ENCODE assay signal across 8 cellular contexts in genomic region chrX:154020500-154021115, GRCh38. TPM values are rescaled to one million over a fixed set of nuclear protein-coding genes. Genes with fewer than 3 reads are reported as not detected.
DNase-seq lines count a peak whose midpoint lies in the region; ATAC-seq, FAIRE-seq and TF ChIP-seq lines count a peak whose summit lies in the region.

No MANE protein-coding gene starts in this region.

- no peak overlapping the region for H2AFZ ChIP-seq in endothelial cell of umbilical vein (ENCODE audit: low read depth, low read length)
- H2AFZ ChIP-seq in parathyroid adenoma: peak overlapping the region; percentile 77

- BruUV-seq in endothelial cell of umbilical vein (replicated peaks; lab: Mats Ljungman, UMichigan): TSS peak; percentile 85

- FAIRE-seq in endothelial cell of umbilical vein (lab: Jason Lieb, UNC): peak; percentile 33

- no peaks in the 10 kb centered on the region for H3K27me3 ChIP-seq in RWPE2 (ENCODE audit: insufficient read depth, poor library complexity, severe bottlenecking)
- no peaks in the 10 kb centered on the region for H3K27me3 ChIP-seq in endothelial cell of umbilical vein (ENCODE audit: control insufficient read depth in 2 of 2, insufficient read depth in 2 of 2, low read length in 2 of 2)
- no peaks in the 10 kb centered on the region for H3K27me3 ChIP-seq in parathyroid adenoma (ENCODE audit: control insufficient read depth, insufficient read depth, low read length)

- H3K9me1 ChIP-seq in endothelial cell of umbilical vein (replicated peaks; ENCODE audit: control insufficient read depth, extremely low read depth, insufficient read depth, low read length): no peaks in the 10 kb centered on the region

- TF ChIP-seq CTCF in RWPE2 (IDR thresholded peaks at IDR 0.05; ENCODE audit: poor library complexity, severe bottlenecking): no peak
- TF ChIP-seq CTCF in endothelial cell of umbilical vein (IDR thresholded peaks at IDR 0.05; ENCODE audit: extremely low read depth in 1 of 2, insufficient read depth in 1 of 2, low read depth in 1 of 2, low read length in 2 of 2): no peak
- no peak for TF ChIP-seq CTCF in parathyroid adenoma (IDR thresholded peaks at IDR 0.05)

- H3K9me3 ChIP-seq in RWPE2 (ENCODE audit: severe bottlenecking) (no peaks in the 10 kb centered on the region), endothelial cell of umbilical vein (replicated peaks; ENCODE audit: control insufficient read depth, insufficient read depth, low read length) (no peaks in the 10 kb centered on the region), parathyroid adenoma (ENCODE audit: control insufficient read depth, low read length) (no peaks in the 10 kb centered on the region)

- H3K79me2 ChIP-seq in endothelial cell of umbilical vein (ENCODE audit: control insufficient read depth, insufficient read depth, low read length) (peaks cover 28% of the 10 kb centered on the region), parathyroid adenoma (no peaks in the 10 kb centered on the region)

- peak overlapping the region; percentile 79 for H3K27ac ChIP-seq in RWPE2 (ENCODE audit: poor library complexity, severe bottlenecking)
- H3K27ac ChIP-seq in endothelial cell of umbilical vein (ENCODE audit: insufficient read depth, low read depth, low read length): peak overlapping the region; percentile 90
- peak overlapping the region; percentile 51 for H3K27ac ChIP-seq in parathyroid adenoma

- CTCF ChIA-PET in endothelial cell of umbilical vein (lab: Charles Lee): interaction anchor here (0.5 to 3.5 kb wide), 6 partner anchors 19 to 296 kb away, joined by 3 to 14 read pairs (median 4); no protein-coding TSS in a partner anchor

- POLR2A ChIA-PET in endothelial cell of umbilical vein (lab: Charles Lee): no interaction called here

- H3K4me1 ChIP-seq in RWPE2 (ENCODE audit: insufficient read depth, poor library complexity, severe bottlenecking) (no peaks in the 10 kb centered on the region), endothelial cell of umbilical vein (ENCODE audit: control insufficient read depth, extremely low read depth, insufficient read depth, low read length) (peaks cover 25% of the 10 kb centered on the region), parathyroid adenoma (peaks cover 4% of the 10 kb centered on the region)

- DNase-seq in RWPE2 (ENCODE audit: low spot score): no peak
- DNase-seq in endothelial cell of umbilical vein (ENCODE audit: low read depth, low spot score): no peak
- DNase-seq in NCI-H2171 (lab: John Stamatoyannopoulos, UW): no peak
- DNase-seq in SHP77 treated with DMSO at 0.1 percent for 48 hours (lab: John Stamatoyannopoulos, UW): no peak
- no peak for DNase-seq in DMS114 treated with DMSO at 0.1 percent for 48 hours (lab: John Stamatoyannopoulos, UW; ENCODE audit: unreplicated experiment)

- H3K4me3 ChIP-seq in RWPE2 (ENCODE audit: severe bottlenecking) (peak overlapping the region; percentile 79), endothelial cell of umbilical vein (replicated peaks in 1 of 3; ENCODE audit: insufficient read depth in 1 of 3, low read depth in 1 of 3, low read length in 3 of 3) (peak overlapping the region in 2 of 3 experiments; percentile 11 to 34), parathyroid adenoma (ENCODE audit: low read depth, low read length) (peak overlapping the region; percentile 40)

- H3K4me2 ChIP-seq in endothelial cell of umbilical vein (ENCODE audit: insufficient read depth, low read length) (peak overlapping the region; percentile 64), parathyroid adenoma (ENCODE audit: low read length) (peak overlapping the region; percentile 73)

- H4K20me1 ChIP-seq in endothelial cell of umbilical vein (replicated peaks; ENCODE audit: control insufficient read depth, extremely low read depth, insufficient read depth, low read length): no peaks in the 10 kb centered on the region

- H3K9ac ChIP-seq in endothelial cell of umbilical vein (replicated peaks; ENCODE audit: extremely low read depth, insufficient read depth, low read length) (peak overlapping the region; percentile 67), parathyroid adenoma (no peak overlapping the region)

- intact Hi-C loops in endothelial cell of umbilical vein (cut with micrococcal nuclease): loop anchor here (2.0 kb wide), 1 partner anchor 76 kb away; the partner anchor contains the start of gene MECP2

- dilution Hi-C loops in endothelial cell of umbilical vein (cut with MboI; ENCODE audit: extremely low pct_ligation_motif_present, low sequenced_read_pairs): no loop called here

- TF ChIP-seq POLR2A in endothelial cell of umbilical vein (IDR thresholded peaks at IDR 0.05; ENCODE audit: low read depth, low read length): no peak

- peaks cover 21% of the 10 kb centered on the region for H3K36me3 ChIP-seq in RWPE2 (ENCODE audit: low read depth)
- peaks cover 0 to 15% of the 10 kb centered on the region in 2 experiments for H3K36me3 ChIP-seq in endothelial cell of umbilical vein (ENCODE audit: control insufficient read depth in 2 of 2, extremely low read depth in 1 of 2, insufficient read depth in 2 of 2, low read length in 2 of 2)
- no peaks in the 10 kb centered on the region for H3K36me3 ChIP-seq in parathyroid adenoma (ENCODE audit: control insufficient read depth, insufficient read depth, low read length)

- ATAC-seq in GM18511 (IDR thresholded peaks at IDR 0.05; ENCODE audit: unreplicated experiment) (peak; percentile 4), RWPE2 (ENCODE audit: low read depth) (no peak), HG03108 (IDR thresholded peaks at IDR 0.05; ENCODE audit: unreplicated experiment) (no peak)

TF ChIP-seq in endothelial cell of umbilical vein, 7 proteins besides CTCF, POLR2A, EP300 and RAD21:
- TF ChIP-seq MAX (IDR thresholded peaks at IDR 0.05; ENCODE audit: insufficient read depth, insufficient read length): no peak

RNA-seq across cellular contexts. Expression of gene IRAK1, which starts 0.9 kb away (rescaled TPM):
- total RNA-seq in endothelial cell of umbilical vein: 136 and 138 TPM in 2 replicates
- polyA plus RNA-seq in endothelial cell of umbilical vein: 63.6 and 74.7 TPM in 2 replicates
- polyA plus RNA-seq in endothelial cell of umbilical vein (2011; cell fraction: cytosol; rRNA removed): 61.2 and 72.6 TPM in 2 replicates
- 58.0 and 67.1 TPM in 2 replicates for polyA plus RNA-seq in endothelial cell of umbilical vein (2011; cell fraction: nucleus; rRNA removed)
- polyA plus RNA-seq in endothelial cell of umbilical vein (2012): 139 and 171 TPM in 2 replicates
- polyA minus RNA-seq in endothelial cell of umbilical vein: 59.6 and 74.0 TPM in 2 replicates
- 227 TPM for polyA minus RNA-seq in endothelial cell of umbilical vein (2011; cell fraction: cytosol; rRNA and poly(A)+ RNA removed)
- polyA minus RNA-seq in endothelial cell of umbilical vein (2011; cell fraction: nucleus; rRNA and poly(A)+ RNA removed): 21.2 and 30.2 TPM in 2 replicates

RNA-seq across cellular contexts. Expression of gene TMEM187, which starts 48.1 kb away (rescaled TPM):
- 2.6 and 4.1 TPM in 2 replicates for total RNA-seq in endothelial cell of umbilical vein
- 15.7 and 19.0 TPM in 2 replicates for polyA plus RNA-seq in endothelial cell of umbilical vein
- 7.7 and 9.0 TPM in 2 replicates for polyA plus RNA-seq in endothelial cell of umbilical vein (2011; cell fraction: cytosol; rRNA removed)
- polyA plus RNA-seq in endothelial cell of umbilical vein (2011; cell fraction: nucleus; rRNA removed): 3.2 and 3.8 TPM in 2 replicates
- 4.6 and 7.7 TPM in 2 replicates for polyA plus RNA-seq in endothelial cell of umbilical vein (2012)
- polyA minus RNA-seq in endothelial cell of umbilical vein: 6.6 and 8.6 TPM in 2 replicates
- polyA minus RNA-seq in endothelial cell of umbilical vein (2011; cell fraction: cytosol; rRNA and poly(A)+ RNA removed): 7.8 TPM
- polyA minus RNA-seq in endothelial cell of umbilical vein (2011; cell fraction: nucleus; rRNA and poly(A)+ RNA removed): 1.5 and 2.1 TPM in 2 replicates

RNA-seq across cellular contexts. Expression of gene HCFC1, which starts 49.0 kb away (rescaled TPM):
- 80.9 and 85.9 TPM in 2 replicates for total RNA-seq in endothelial cell of umbilical vein
- 14.6 and 15.9 TPM in 2 replicates for polyA plus RNA-seq in endothelial cell of umbilical vein
- polyA plus RNA-seq in endothelial cell of umbilical vein (2011; cell fraction: cytosol; rRNA removed): 18.6 and 20.1 TPM in 2 replicates
- 41.9 and 48.6 TPM in 2 replicates for polyA plus RNA-seq in endothelial cell of umbilical vein (2011; cell fraction: nucleus; rRNA removed)
- polyA plus RNA-seq in endothelial cell of umbilical vein (2012): 29.3 and 31.0 TPM in 2 replicates
- 19.1 and 19.8 TPM in 2 replicates for polyA minus RNA-seq in endothelial cell of umbilical vein
- polyA minus RNA-seq in endothelial cell of umbilical vein (2011; cell fraction: cytosol; rRNA and poly(A)+ RNA removed): 33.4 TPM
- polyA minus RNA-seq in endothelial cell of umbilical vein (2011; cell fraction: nucleus; rRNA and poly(A)+ RNA removed): 23.1 and 34.0 TPM in 2 replicates

Comparison
In these comparisons a context has a peak if more than half of its experiments do, and no peak if none do; other contexts are left out.
1. H3K4me3 ChIP-seq: peak in every context shown above with its lines; median percentile 79 in RWPE2; 40 in parathyroid adenoma; 22 in endothelial cell of umbilical vein.